Comparison of ENCODE assay signal across 1 cellular context in the genomic region with DNA sequence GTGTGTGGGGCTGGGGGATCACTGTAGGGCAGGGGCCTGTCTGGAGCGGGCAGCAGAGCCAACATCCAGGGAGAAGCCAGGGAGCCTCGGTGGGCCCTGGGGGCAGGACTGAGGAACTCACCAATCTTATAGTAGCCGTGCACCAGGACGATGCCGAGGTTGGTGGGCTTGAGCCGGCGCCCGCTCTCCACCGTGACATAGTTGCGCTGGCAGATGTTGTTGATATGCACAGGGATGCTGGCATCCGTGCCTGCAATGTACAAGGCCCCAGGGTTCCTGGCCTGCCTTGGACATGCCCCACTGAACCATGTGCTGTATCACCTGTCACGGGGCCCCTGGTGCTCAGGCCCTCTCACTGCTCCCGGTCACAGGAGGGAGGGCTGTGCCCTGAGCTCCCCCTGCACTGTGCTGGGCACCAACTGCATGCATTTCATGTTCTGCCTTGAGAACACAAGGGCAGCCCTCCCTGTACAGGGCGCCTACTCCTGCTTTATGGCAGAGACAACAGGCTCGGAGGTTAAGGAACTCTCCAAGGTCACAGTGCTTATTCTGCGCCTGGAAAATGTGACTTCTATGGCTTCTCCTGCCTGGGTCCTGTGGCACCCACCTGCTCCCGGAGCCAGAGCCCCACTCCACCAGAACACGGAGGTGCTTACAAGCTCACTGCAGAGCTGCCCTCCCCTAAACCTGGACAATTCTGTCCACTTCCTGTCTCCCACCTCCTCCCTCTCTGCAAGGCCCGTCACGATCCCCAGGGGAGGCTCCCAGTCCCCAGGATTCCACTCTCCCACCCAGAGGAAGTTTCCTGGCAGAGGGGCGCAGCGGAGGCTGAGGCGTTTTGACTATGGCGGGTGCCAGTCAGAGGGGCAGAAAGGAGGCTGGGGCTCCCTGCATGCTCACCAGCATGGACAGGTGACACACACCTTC.
TF ChIP-seq lines count a peak whose summit lies in the region.

No MANE protein-coding gene starts in this region.

TF ChIP-seq in K562, 482 proteins besides CTCF, POLR2A, EP300 and RAD21 (continued from another document and continues in another):
- TF ChIP-seq, protein P1, sequence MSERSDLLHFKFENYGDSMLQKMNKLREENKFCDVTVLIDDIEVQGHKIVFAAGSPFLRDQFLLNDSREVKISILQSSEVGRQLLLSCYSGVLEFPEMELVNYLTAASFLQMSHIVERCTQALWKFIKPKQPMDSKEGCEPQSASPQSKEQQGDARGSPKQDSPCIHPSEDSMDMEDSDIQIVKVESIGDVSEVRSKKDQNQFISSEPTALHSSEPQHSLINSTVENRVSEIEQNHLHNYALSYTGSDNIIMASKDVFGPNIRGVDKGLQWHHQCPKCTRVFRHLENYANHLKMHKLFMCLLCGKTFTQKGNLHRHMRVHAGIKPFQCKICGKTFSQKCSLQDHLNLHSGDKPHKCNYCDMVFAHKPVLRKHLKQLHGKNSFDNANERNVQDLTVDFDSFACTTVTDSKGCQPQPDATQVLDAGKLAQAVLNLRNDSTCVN (CRISPR knock-in tag; IDR thresholded peaks at IDR 0.05): 0 out of 2 replicates have a peak, but pooled peaks have one; percentile 14
- TF ChIP-seq, protein P2, sequence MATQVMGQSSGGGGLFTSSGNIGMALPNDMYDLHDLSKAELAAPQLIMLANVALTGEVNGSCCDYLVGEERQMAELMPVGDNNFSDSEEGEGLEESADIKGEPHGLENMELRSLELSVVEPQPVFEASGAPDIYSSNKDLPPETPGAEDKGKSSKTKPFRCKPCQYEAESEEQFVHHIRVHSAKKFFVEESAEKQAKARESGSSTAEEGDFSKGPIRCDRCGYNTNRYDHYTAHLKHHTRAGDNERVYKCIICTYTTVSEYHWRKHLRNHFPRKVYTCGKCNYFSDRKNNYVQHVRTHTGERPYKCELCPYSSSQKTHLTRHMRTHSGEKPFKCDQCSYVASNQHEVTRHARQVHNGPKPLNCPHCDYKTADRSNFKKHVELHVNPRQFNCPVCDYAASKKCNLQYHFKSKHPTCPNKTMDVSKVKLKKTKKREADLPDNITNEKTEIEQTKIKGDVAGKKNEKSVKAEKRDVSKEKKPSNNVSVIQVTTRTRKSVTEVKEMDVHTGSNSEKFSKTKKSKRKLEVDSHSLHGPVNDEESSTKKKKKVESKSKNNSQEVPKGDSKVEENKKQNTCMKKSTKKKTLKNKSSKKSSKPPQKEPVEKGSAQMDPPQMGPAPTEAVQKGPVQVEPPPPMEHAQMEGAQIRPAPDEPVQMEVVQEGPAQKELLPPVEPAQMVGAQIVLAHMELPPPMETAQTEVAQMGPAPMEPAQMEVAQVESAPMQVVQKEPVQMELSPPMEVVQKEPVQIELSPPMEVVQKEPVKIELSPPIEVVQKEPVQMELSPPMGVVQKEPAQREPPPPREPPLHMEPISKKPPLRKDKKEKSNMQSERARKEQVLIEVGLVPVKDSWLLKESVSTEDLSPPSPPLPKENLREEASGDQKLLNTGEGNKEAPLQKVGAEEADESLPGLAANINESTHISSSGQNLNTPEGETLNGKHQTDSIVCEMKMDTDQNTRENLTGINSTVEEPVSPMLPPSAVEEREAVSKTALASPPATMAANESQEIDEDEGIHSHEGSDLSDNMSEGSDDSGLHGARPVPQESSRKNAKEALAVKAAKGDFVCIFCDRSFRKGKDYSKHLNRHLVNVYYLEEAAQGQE (CRISPR knock-in tag; IDR thresholded peaks at IDR 0.05; ENCODE audit: low read depth): peak; percentile 38; the same call in 1 of the 2 replicates
- no peak for TF ChIP-seq ZFP30 (CRISPR knock-in tag; IDR thresholded peaks at IDR 0.05; ENCODE audit: borderline replicate concordance)
- TF ChIP-seq POLR2AphosphoS2 (IDR thresholded peaks at IDR 0.05; ENCODE audit: low read length): peak; percentile 79
- no peak for TF ChIP-seq FOXA1 (IDR thresholded peaks at IDR 0.05; ENCODE audit: borderline replicate concordance)
- TF ChIP-seq, protein P3, sequence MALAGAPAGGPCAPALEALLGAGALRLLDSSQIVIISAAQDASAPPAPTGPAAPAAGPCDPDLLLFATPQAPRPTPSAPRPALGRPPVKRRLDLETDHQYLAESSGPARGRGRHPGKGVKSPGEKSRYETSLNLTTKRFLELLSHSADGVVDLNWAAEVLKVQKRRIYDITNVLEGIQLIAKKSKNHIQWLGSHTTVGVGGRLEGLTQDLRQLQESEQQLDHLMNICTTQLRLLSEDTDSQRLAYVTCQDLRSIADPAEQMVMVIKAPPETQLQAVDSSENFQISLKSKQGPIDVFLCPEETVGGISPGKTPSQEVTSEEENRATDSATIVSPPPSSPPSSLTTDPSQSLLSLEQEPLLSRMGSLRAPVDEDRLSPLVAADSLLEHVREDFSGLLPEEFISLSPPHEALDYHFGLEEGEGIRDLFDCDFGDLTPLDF (CRISPR knock-in tag; IDR thresholded peaks at IDR 0.05): no peak
- TF ChIP-seq ZNF282 (CRISPR knock-in tag; IDR thresholded peaks at IDR 0.05): 0 out of 2 replicates have a peak, but pooled peaks have one; percentile 78
- no peak for TF ChIP-seq PTTG1 (tag; IDR thresholded peaks at IDR 0.05; ENCODE audit: low read depth)
- TF ChIP-seq, protein P4, sequence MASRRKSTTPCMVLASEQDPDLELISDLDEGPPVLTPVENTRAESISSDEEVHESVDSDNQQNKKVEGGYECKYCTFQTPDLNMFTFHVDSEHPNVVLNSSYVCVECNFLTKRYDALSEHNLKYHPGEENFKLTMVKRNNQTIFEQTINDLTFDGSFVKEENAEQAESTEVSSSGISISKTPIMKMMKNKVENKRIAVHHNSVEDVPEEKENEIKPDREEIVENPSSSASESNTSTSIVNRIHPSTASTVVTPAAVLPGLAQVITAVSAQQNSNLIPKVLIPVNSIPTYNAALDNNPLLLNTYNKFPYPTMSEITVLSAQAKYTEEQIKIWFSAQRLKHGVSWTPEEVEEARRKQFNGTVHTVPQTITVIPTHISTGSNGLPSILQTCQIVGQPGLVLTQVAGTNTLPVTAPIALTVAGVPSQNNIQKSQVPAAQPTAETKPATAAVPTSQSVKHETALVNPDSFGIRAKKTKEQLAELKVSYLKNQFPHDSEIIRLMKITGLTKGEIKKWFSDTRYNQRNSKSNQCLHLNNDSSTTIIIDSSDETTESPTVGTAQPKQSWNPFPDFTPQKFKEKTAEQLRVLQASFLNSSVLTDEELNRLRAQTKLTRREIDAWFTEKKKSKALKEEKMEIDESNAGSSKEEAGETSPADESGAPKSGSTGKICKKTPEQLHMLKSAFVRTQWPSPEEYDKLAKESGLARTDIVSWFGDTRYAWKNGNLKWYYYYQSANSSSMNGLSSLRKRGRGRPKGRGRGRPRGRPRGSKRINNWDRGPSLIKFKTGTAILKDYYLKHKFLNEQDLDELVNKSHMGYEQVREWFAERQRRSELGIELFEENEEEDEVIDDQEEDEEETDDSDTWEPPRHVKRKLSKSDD (conservative IDR thresholded peaks at IDR 0.05; ENCODE audit: low read length): 0 out of 2 replicates have a peak, but pooled peaks have one; percentile 15
- 0 out of 2 replicates have a peak, but pooled peaks have one; percentile 48 for TF ChIP-seq PHB (CRISPR knock-in tag; IDR thresholded peaks at IDR 0.05)
- TF ChIP-seq ZNF583 (CRISPR knock-in tag; IDR thresholded peaks at IDR 0.05): 0 out of 2 replicates have a peak, but pooled peaks have one; percentile 9
- TF ChIP-seq, protein P5, sequence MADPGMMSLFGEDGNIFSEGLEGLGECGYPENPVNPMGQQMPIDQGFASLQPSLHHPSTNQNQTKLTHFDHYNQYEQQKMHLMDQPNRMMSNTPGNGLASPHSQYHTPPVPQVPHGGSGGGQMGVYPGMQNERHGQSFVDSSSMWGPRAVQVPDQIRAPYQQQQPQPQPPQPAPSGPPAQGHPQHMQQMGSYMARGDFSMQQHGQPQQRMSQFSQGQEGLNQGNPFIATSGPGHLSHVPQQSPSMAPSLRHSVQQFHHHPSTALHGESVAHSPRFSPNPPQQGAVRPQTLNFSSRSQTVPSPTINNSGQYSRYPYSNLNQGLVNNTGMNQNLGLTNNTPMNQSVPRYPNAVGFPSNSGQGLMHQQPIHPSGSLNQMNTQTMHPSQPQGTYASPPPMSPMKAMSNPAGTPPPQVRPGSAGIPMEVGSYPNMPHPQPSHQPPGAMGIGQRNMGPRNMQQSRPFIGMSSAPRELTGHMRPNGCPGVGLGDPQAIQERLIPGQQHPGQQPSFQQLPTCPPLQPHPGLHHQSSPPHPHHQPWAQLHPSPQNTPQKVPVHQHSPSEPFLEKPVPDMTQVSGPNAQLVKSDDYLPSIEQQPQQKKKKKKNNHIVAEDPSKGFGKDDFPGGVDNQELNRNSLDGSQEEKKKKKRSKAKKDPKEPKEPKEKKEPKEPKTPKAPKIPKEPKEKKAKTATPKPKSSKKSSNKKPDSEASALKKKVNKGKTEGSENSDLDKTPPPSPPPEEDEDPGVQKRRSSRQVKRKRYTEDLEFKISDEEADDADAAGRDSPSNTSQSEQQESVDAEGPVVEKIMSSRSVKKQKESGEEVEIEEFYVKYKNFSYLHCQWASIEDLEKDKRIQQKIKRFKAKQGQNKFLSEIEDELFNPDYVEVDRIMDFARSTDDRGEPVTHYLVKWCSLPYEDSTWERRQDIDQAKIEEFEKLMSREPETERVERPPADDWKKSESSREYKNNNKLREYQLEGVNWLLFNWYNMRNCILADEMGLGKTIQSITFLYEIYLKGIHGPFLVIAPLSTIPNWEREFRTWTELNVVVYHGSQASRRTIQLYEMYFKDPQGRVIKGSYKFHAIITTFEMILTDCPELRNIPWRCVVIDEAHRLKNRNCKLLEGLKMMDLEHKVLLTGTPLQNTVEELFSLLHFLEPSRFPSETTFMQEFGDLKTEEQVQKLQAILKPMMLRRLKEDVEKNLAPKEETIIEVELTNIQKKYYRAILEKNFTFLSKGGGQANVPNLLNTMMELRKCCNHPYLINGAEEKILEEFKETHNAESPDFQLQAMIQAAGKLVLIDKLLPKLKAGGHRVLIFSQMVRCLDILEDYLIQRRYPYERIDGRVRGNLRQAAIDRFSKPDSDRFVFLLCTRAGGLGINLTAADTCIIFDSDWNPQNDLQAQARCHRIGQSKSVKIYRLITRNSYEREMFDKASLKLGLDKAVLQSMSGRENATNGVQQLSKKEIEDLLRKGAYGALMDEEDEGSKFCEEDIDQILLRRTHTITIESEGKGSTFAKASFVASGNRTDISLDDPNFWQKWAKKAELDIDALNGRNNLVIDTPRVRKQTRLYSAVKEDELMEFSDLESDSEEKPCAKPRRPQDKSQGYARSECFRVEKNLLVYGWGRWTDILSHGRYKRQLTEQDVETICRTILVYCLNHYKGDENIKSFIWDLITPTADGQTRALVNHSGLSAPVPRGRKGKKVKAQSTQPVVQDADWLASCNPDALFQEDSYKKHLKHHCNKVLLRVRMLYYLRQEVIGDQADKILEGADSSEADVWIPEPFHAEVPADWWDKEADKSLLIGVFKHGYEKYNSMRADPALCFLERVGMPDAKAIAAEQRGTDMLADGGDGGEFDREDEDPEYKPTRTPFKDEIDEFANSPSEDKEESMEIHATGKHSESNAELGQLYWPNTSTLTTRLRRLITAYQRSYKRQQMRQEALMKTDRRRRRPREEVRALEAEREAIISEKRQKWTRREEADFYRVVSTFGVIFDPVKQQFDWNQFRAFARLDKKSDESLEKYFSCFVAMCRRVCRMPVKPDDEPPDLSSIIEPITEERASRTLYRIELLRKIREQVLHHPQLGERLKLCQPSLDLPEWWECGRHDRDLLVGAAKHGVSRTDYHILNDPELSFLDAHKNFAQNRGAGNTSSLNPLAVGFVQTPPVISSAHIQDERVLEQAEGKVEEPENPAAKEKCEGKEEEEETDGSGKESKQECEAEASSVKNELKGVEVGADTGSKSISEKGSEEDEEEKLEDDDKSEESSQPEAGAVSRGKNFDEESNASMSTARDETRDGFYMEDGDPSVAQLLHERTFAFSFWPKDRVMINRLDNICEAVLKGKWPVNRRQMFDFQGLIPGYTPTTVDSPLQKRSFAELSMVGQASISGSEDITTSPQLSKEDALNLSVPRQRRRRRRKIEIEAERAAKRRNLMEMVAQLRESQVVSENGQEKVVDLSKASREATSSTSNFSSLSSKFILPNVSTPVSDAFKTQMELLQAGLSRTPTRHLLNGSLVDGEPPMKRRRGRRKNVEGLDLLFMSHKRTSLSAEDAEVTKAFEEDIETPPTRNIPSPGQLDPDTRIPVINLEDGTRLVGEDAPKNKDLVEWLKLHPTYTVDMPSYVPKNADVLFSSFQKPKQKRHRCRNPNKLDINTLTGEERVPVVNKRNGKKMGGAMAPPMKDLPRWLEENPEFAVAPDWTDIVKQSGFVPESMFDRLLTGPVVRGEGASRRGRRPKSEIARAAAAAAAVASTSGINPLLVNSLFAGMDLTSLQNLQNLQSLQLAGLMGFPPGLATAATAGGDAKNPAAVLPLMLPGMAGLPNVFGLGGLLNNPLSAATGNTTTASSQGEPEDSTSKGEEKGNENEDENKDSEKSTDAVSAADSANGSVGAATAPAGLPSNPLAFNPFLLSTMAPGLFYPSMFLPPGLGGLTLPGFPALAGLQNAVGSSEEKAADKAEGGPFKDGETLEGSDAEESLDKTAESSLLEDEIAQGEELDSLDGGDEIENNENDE (IDR thresholded peaks at IDR 0.05; ENCODE audit: low read depth, low read length): peak; percentile 50
- 0 out of 2 replicates have a peak, but pooled peaks have one; percentile 8 for TF ChIP-seq ZNF324 (CRISPR knock-in tag; IDR thresholded peaks at IDR 0.05)
- 0 out of 4 replicates have a peak, but pooled peaks of 1 of the 2 experiments have one; percentile 16 for TF ChIP-seq TEAD1 (CRISPR knock-in tag; IDR thresholded peaks at IDR 0.05)
- TF ChIP-seq TEAD4 (IDR thresholded peaks at IDR 0.05; ENCODE audit: low read length): 0 out of 2 replicates have a peak, but pooled peaks have one; percentile 4
- TF ChIP-seq TEAD4 (CRISPR knock-in tag; IDR thresholded peaks at IDR 0.05; ENCODE audit: borderline replicate concordance): no peak
- no peak for TF ChIP-seq DMBX1 (CRISPR knock-in tag; IDR thresholded peaks at IDR 0.05; ENCODE audit: borderline replicate concordance)
- TF ChIP-seq ZNF174 (CRISPR knock-in tag; IDR thresholded peaks at IDR 0.05): no peak
- 0 out of 2 replicates have a peak, but pooled peaks have one; percentile 6 for TF ChIP-seq MED1 (CRISPR knock-in tag; IDR thresholded peaks at IDR 0.05; ENCODE audit: borderline replicate concordance)
- 0 out of 2 replicates have a peak, but pooled peaks have one; percentile 7 for TF ChIP-seq KLF1 (tag; IDR thresholded peaks at IDR 0.05)
- TF ChIP-seq, protein P6, sequence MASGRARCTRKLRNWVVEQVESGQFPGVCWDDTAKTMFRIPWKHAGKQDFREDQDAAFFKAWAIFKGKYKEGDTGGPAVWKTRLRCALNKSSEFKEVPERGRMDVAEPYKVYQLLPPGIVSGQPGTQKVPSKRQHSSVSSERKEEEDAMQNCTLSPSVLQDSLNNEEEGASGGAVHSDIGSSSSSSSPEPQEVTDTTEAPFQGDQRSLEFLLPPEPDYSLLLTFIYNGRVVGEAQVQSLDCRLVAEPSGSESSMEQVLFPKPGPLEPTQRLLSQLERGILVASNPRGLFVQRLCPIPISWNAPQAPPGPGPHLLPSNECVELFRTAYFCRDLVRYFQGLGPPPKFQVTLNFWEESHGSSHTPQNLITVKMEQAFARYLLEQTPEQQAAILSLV (tag; IDR thresholded peaks at IDR 0.05): no peak
- no peak for TF ChIP-seq JUN (IDR thresholded peaks at IDR 0.05; ENCODE audit: borderline replicate concordance, low read depth, low read length)
- no peak for TF ChIP-seq JUN (CRISPR knock-in tag; IDR thresholded peaks at IDR 0.05; ENCODE audit: borderline replicate concordance)
- no peak for TF ChIP-seq TGIF2 (CRISPR knock-in tag; IDR thresholded peaks at IDR 0.05)
- 0 out of 2 replicates have a peak, but pooled peaks have one; percentile 60 for TF ChIP-seq HDAC6 (IDR thresholded peaks at IDR 0.05; ENCODE audit: low read depth, low read length)
- no peak for TF ChIP-seq BRF1 (IDR thresholded peaks at IDR 0.05; ENCODE audit: borderline replicate concordance, extremely low read depth, insufficient read length)
- TF ChIP-seq ZNF830 (CRISPR knock-in tag; IDR thresholded peaks at IDR 0.05): peak; percentile 90; the same call in 1 of the 2 replicates
- TF ChIP-seq POLR2G (IDR thresholded peaks at IDR 0.05; ENCODE audit: low read depth, low read length): peak; percentile 78
- no peak for TF ChIP-seq ZNF316 (IDR thresholded peaks at IDR 0.05)
- TF ChIP-seq MEF2D (tag; conservative IDR thresholded peaks at IDR 0.05; ENCODE audit: low read depth): no peak
- 0 out of 2 replicates have a peak, but pooled peaks have one; percentile 30 for TF ChIP-seq E2F3 (CRISPR knock-in tag; IDR thresholded peaks at IDR 0.05)
